9 cellular contexts compared by ENCODE assay signal in genomic region chr17:76529224-76529642, GRCh38. TPM values are rescaled to one million over a fixed set of nuclear protein-coding genes. Genes with fewer than 3 reads are reported as not detected.
DNase-seq lines count a peak whose midpoint lies in the region; ATAC-seq, FAIRE-seq and TF ChIP-seq lines count a peak whose summit lies in the region.
"Had no signal": no experiment of that assay in that cellular context is flagged by ENCODE, and none has a peak within 500 bp of the region (broad histone marks: within the 10 kb centered on the region; RNA-seq: fewer than 3 reads in every experiment).

No MANE protein-coding gene starts in this region.

- H3K27ac Mint-ChIP-seq in CD8-positive, alpha-beta memory T cell: peak overlapping the region in 3 of 8 donors; percentile 23 to 72 (median 33)
- no peak overlapping the region for H3K27ac Mint-ChIP-seq in Calu3 (ENCODE audit: unreplicated experiment)

- no peaks in the 10 kb centered on the region for H3K36me3 ChIP-seq in CD8-positive, alpha-beta memory T cell (ENCODE audit: insufficient read depth, low read length)
- H3K36me3 ChIP-seq in psoas muscle (ENCODE audit: insufficient read depth in 1 of 2, low read depth in 1 of 2): no peaks in the 10 kb centered on the region

- H3K4me3 Mint-ChIP-seq in CD8-positive, alpha-beta memory T cell: no peak overlapping the region
- no peak overlapping the region for H3K4me3 Mint-ChIP-seq in Calu3 (ENCODE audit: low read depth, unreplicated experiment)

- intact Hi-C loops in psoas muscle (cut with DNase I): no loop called here
- intact Hi-C loops in Calu3 (cut with micrococcal nuclease; ENCODE audit: unreplicated experiment): no loop called here

- no peaks in the 10 kb centered on the region for H3K9me3 Mint-ChIP-seq in CD8-positive, alpha-beta memory T cell
- no peaks in the 10 kb centered on the region for H3K9me3 Mint-ChIP-seq in Calu3 (ENCODE audit: low read depth, unreplicated experiment)

- DNase-seq in CD8-positive, alpha-beta memory T cell: no peak
- DNase-seq in frontal cortex (ENCODE audit: low spot score in 2 of 2) (peak; percentile 64 to 66), psoas muscle (peak; percentile 87 to 92), H54 (ENCODE audit: insufficient read length, low spot score) (no peak), Calu3 (no peak), NCI-H446 (lab: John Stamatoyannopoulos, UW) (no peak)
- no peak for DNase-seq in activated CD4-positive, alpha-beta T cell treated with anti-CD3 and anti-CD28 coated beads for 1 hour
- DNase-seq: SHP77 treated with DMSO at 0.1 percent for 48 hours had no signal

- H3K27me3 ChIP-seq in CD8-positive, alpha-beta memory T cell (ENCODE audit: insufficient read depth, low read length, poor library complexity, severe bottlenecking): no peaks in the 10 kb centered on the region
- peaks cover 0 to 1% (median 0%) of the 10 kb centered on the region in 3 donors for H3K27me3 ChIP-seq in psoas muscle (ENCODE audit: insufficient read depth in 3 of 3, low read length in 2 of 3)

- H3K4me1 ChIP-seq in CD8-positive, alpha-beta memory T cell (ENCODE audit: insufficient read depth, low read length): peaks cover 33% of the 10 kb centered on the region
- peaks cover 41% of the 10 kb centered on the region for H3K4me1 ChIP-seq in psoas muscle

- H3K4me3 ChIP-seq in CD8-positive, alpha-beta memory T cell (ENCODE audit: low read length): no peak overlapping the region
- H3K4me3 ChIP-seq in psoas muscle: peak overlapping the region; percentile 11

- no peaks in the 10 kb centered on the region for H3K27me3 Mint-ChIP-seq in CD8-positive, alpha-beta memory T cell
- H3K27me3 Mint-ChIP-seq in Calu3 (ENCODE audit: unreplicated experiment): peaks cover 30% of the 10 kb centered on the region

- no peaks in the 10 kb centered on the region for H3K9me3 ChIP-seq in CD8-positive, alpha-beta memory T cell (ENCODE audit: low read length)
- H3K9me3 ChIP-seq in psoas muscle: no peaks in the 10 kb centered on the region

- no TSS peak for BruUV-seq in Calu3 (replicated peaks; lab: Mats Ljungman, UMichigan)

- FAIRE-seq in frontal cortex (lab: Jason Lieb, UNC): no peak
- FAIRE-seq in H54 (lab: Jason Lieb, UNC): no peak

- peaks cover 16 to 38% (median 16%) of the 10 kb centered on the region in 3 donors for H3K4me1 Mint-ChIP-seq in CD8-positive, alpha-beta memory T cell
- peaks cover 32% of the 10 kb centered on the region for H3K4me1 Mint-ChIP-seq in Calu3 (ENCODE audit: low read depth, unreplicated experiment)

- POLR2A ChIA-PET in CD8-positive, alpha-beta memory T cell (lab: Charles Lee): no interaction called here

- TF ChIP-seq CTCF in psoas muscle (IDR thresholded peaks at IDR 0.05) (no peak), Calu3 (IDR thresholded peaks at IDR 0.05; ENCODE audit: unreplicated experiment) (no peak)

- H3K27ac ChIP-seq in CD8-positive, alpha-beta memory T cell (ENCODE audit: low read depth, low read length): peak overlapping the region; percentile 21
- H3K27ac ChIP-seq in psoas muscle: peak overlapping the region; percentile 74

- 29 to 41% (median 36%) methylated on average over 9 of the region's 9 CpGs for WGBS in psoas muscle, 3 donors

- no peaks in the 10 kb centered on the region for H3K36me3 Mint-ChIP-seq in CD8-positive, alpha-beta memory T cell
- H3K36me3 Mint-ChIP-seq in Calu3 (ENCODE audit: insufficient read depth, unreplicated experiment): no peaks in the 10 kb centered on the region

- peak; percentile 79 for ATAC-seq in SK-N-SH treated with all-trans-retinoic acid at 6 μM for 48 hours
- ATAC-seq in psoas muscle: peak; percentile 45 to 68 (median 62)

- CTCF ChIA-PET in CD8-positive, alpha-beta memory T cell (lab: Charles Lee): interaction anchor here (0.6 to 1.8 kb wide), 6 partner anchors 13 to 183 kb away, joined by 3 to 8 read pairs (median 5); partner anchors contain the start of gene ST6GALNAC2
- CTCF ChIA-PET in Calu3 (lab: Charles Lee): no interaction called here

- no peak for TF ChIP-seq POLR2A in H54 (IDR thresholded peaks at IDR 0.05; ENCODE audit: low read depth, low read length)

TF ChIP-seq in SK-N-SH treated with all-trans-retinoic acid at 6 μM for 48 hours, 23 proteins besides CTCF, POLR2A, EP300 and RAD21 (continues in another document):
- no peak for TF ChIP-seq CSDC2 (CRISPR knock-in tag; IDR thresholded peaks at IDR 0.05)
- TF ChIP-seq, protein P1, sequence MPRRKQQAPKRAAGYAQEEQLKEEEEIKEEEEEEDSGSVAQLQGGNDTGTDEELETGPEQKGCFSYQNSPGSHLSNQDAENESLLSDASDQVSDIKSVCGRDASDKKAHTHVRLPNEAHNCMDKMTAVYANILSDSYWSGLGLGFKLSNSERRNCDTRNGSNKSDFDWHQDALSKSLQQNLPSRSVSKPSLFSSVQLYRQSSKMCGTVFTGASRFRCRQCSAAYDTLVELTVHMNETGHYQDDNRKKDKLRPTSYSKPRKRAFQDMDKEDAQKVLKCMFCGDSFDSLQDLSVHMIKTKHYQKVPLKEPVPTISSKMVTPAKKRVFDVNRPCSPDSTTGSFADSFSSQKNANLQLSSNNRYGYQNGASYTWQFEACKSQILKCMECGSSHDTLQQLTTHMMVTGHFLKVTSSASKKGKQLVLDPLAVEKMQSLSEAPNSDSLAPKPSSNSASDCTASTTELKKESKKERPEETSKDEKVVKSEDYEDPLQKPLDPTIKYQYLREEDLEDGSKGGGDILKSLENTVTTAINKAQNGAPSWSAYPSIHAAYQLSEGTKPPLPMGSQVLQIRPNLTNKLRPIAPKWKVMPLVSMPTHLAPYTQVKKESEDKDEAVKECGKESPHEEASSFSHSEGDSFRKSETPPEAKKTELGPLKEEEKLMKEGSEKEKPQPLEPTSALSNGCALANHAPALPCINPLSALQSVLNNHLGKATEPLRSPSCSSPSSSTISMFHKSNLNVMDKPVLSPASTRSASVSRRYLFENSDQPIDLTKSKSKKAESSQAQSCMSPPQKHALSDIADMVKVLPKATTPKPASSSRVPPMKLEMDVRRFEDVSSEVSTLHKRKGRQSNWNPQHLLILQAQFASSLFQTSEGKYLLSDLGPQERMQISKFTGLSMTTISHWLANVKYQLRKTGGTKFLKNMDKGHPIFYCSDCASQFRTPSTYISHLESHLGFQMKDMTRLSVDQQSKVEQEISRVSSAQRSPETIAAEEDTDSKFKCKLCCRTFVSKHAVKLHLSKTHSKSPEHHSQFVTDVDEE (CRISPR knock-in tag; IDR thresholded peaks at IDR 0.05): no peak
- TF ChIP-seq ZFP3 (CRISPR knock-in tag; IDR thresholded peaks at IDR 0.05): 0 out of 2 replicates have a peak, but pooled peaks have one; percentile 30
- no peak for TF ChIP-seq ZNF8 (CRISPR knock-in tag; IDR thresholded peaks at IDR 0.05)
- TF ChIP-seq PPARA (CRISPR knock-in tag; IDR thresholded peaks at IDR 0.05; ENCODE audit: borderline replicate concordance): no peak
- no peak for TF ChIP-seq CSRNP3 (CRISPR knock-in tag; IDR thresholded peaks at IDR 0.05)
- no peak for TF ChIP-seq BACH2 (CRISPR knock-in tag; IDR thresholded peaks at IDR 0.05; ENCODE audit: borderline replicate concordance)
- TF ChIP-seq, protein P2, sequence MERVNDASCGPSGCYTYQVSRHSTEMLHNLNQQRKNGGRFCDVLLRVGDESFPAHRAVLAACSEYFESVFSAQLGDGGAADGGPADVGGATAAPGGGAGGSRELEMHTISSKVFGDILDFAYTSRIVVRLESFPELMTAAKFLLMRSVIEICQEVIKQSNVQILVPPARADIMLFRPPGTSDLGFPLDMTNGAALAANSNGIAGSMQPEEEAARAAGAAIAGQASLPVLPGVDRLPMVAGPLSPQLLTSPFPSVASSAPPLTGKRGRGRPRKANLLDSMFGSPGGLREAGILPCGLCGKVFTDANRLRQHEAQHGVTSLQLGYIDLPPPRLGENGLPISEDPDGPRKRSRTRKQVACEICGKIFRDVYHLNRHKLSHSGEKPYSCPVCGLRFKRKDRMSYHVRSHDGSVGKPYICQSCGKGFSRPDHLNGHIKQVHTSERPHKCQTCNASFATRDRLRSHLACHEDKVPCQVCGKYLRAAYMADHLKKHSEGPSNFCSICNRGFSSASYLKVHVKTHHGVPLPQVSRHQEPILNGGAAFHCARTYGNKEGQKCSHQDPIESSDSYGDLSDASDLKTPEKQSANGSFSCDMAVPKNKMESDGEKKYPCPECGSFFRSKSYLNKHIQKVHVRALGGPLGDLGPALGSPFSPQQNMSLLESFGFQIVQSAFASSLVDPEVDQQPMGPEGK (CRISPR knock-in tag; IDR thresholded peaks at IDR 0.05; ENCODE audit: borderline replicate concordance): no peak
- no peak for TF ChIP-seq ISL1 (CRISPR knock-in tag; IDR thresholded peaks at IDR 0.05)
- no peak for TF ChIP-seq ESRRG (CRISPR knock-in tag; IDR thresholded peaks at IDR 0.05)

RNA-seq across cellular contexts. Expression of gene CYGB, which starts 8.3 kb away (rescaled TPM):
- total RNA-seq in CD8-positive, alpha-beta memory T cell: not detected
- polyA plus RNA-seq in CD8-positive, alpha-beta memory T cell: 0.23 TPM
- 3.3 TPM for total RNA-seq in frontal cortex
- total RNA-seq in psoas muscle: 10 to 100 TPM in 3 of 4 donors, 1 to 10 TPM in 1; 9.5 to 14.6 (median 11.9) TPM
- 10 to 100 TPM in 1 of 3 donors, 1 to 10 TPM in 2; 6.4 to 12.6 (median 8.1) TPM for polyA plus RNA-seq in psoas muscle
- total RNA-seq in Calu3 (2022): not detected in 2 replicates

RNA-seq across cellular contexts. Expression of gene PRCD, which starts 10.6 kb away (rescaled TPM):
- under 1 TPM; 0.38 to 0.53 TPM for total RNA-seq in CD8-positive, alpha-beta memory T cell
- polyA plus RNA-seq in CD8-positive, alpha-beta memory T cell: 1.2 TPM
- total RNA-seq in frontal cortex (2.4 TPM), psoas muscle (1 to 10 TPM in 2 of 4 donors, under 1 TPM in 2; 0.18 to 1.7 (median 1.0) TPM), Calu3 (2022) (not detected in 2 replicates)
- polyA plus RNA-seq in psoas muscle: 1 to 10 TPM; 1.2 to 1.6 (median 1.3) TPM

RNA-seq across cellular contexts. Expression of gene RHBDF2, which starts 28.0 kb away (rescaled TPM):
- 10 to 100 TPM; 38.2 to 42.5 TPM for total RNA-seq in CD8-positive, alpha-beta memory T cell
- 38.4 TPM for polyA plus RNA-seq in CD8-positive, alpha-beta memory T cell
- 1.6 TPM for total RNA-seq in frontal cortex
- total RNA-seq in psoas muscle: 10 to 100 TPM in 3 of 4 donors, 1 to 10 TPM in 1; 6.6 to 23.1 (median 12.4) TPM
- polyA plus RNA-seq in psoas muscle: 10 to 100 TPM; 11.2 to 14.7 (median 13.9) TPM
- total RNA-seq in Calu3 (2022): 47.7 and 47.9 TPM in 2 replicates

RNA-seq across cellular contexts. Expression of gene ST6GALNAC2, which starts 56.4 kb away (rescaled TPM):
- 1 to 10 TPM in 1 of 2 experiments, under 1 TPM in 1; 0.83 to 1.0 TPM for total RNA-seq in CD8-positive, alpha-beta memory T cell
- 2.9 TPM for polyA plus RNA-seq in CD8-positive, alpha-beta memory T cell
- total RNA-seq in frontal cortex (not detected), psoas muscle (10 to 100 TPM in 3 of 4 donors, 1 to 10 TPM in 1; 8.1 to 17.8 (median 13.0) TPM), Calu3 (2022) (10.5 and 11.6 TPM in 2 replicates)
- polyA plus RNA-seq in psoas muscle: 1 to 10 TPM; 1.2 to 8.7 (median 7.6) TPM

Comparison
In these comparisons a context has a peak if more than half of its experiments do, and no peak if none do; other contexts are left out.
1. DNase-seq: peak in frontal cortex (2 of 2) and psoas muscle (2 of 2); none in CD8-positive, alpha-beta memory T cell (0 of 5), H54 (single experiment), Calu3 (single experiment), activated CD4-positive, alpha-beta T cell treated with anti-CD3 and anti-CD28 coated beads for 1 hour (single experiment) and NCI-H446 (0 of 2).